In genomic region chr4:77699731-77700210, GRCh38 we compare ENCODE assay signal across 1 cellular context.
TF ChIP-seq lines count a peak whose summit lies in the region.

No MANE protein-coding gene starts in this region.

TF ChIP-seq in HepG2, 621 proteins besides CTCF, POLR2A, EP300 and RAD21 (continued from another document):
- TF ChIP-seq HOMEZ (CRISPR knock-in tag; IDR thresholded peaks at IDR 0.05; ENCODE audit: low read depth) (peak; percentile 37; the same call in 1 of the 2 replicates), NR2F6 (IDR thresholded peaks at IDR 0.05) (peak; percentile 67), NR2F6 (CRISPR knock-in tag; IDR thresholded peaks at IDR 0.05) (peak; percentile 51; the same call in 1 of the 2 replicates), FOSL2 (CRISPR knock-in tag; IDR thresholded peaks at IDR 0.05) (0 out of 2 replicates have a peak, but pooled peaks have one; percentile 26), ERF (CRISPR knock-in tag; IDR thresholded peaks at IDR 0.05) (no peak), PHB2 (IDR thresholded peaks at IDR 0.05; ENCODE audit: partially characterized antibody) (no peak), CENPT (CRISPR knock-in tag; IDR thresholded peaks at IDR 0.05; ENCODE audit: low read depth) (no peak), ZNF350 (CRISPR knock-in tag; IDR thresholded peaks at IDR 0.05; ENCODE audit: borderline replicate concordance, low read depth) (no peak), KLF11 (CRISPR knock-in tag; IDR thresholded peaks at IDR 0.05) (no peak), MLLT10 (CRISPR knock-in tag; IDR thresholded peaks at IDR 0.05) (no peak), ZNF503 (CRISPR knock-in tag; IDR thresholded peaks at IDR 0.05) (no peak), ZNF629 (CRISPR knock-in tag; conservative IDR thresholded peaks at IDR 0.05) (peak; percentile 82), ZSCAN31 (CRISPR knock-in tag; IDR thresholded peaks at IDR 0.05; ENCODE audit: low read depth) (no peak), LBX2 (CRISPR knock-in tag; IDR thresholded peaks at IDR 0.05; ENCODE audit: borderline replicate concordance) (no peak), ZMYM3 (CRISPR knock-in tag; IDR thresholded peaks at IDR 0.05) (no peak), ZNF770 (CRISPR knock-in tag; IDR thresholded peaks at IDR 0.05) (peak; percentile 61), RCOR2 (CRISPR knock-in tag; IDR thresholded peaks at IDR 0.05) (no peak), TERF1 (CRISPR knock-in tag; IDR thresholded peaks at IDR 0.05) (no peak), ZNF432 (CRISPR knock-in tag; IDR thresholded peaks at IDR 0.05; ENCODE audit: borderline replicate concordance) (no peak), MZF1 (CRISPR knock-in tag; IDR thresholded peaks at IDR 0.05; ENCODE audit: borderline replicate concordance) (no peak), NR1H2 (CRISPR knock-in tag; IDR thresholded peaks at IDR 0.05; ENCODE audit: borderline replicate concordance, low read depth) (no peak), CHD2 (IDR thresholded peaks at IDR 0.05; ENCODE audit: low read depth, low read length) (no peak), TEAD3 (CRISPR knock-in tag; optimal IDR thresholded peaks at IDR 0.05; ENCODE audit: borderline replicate concordance) (peak; percentile 10), RERE (CRISPR knock-in tag; IDR thresholded peaks at IDR 0.05; ENCODE audit: low read depth) (no peak)
